12 cellular contexts compared by ENCODE assay signal in the genomic region with DNA sequence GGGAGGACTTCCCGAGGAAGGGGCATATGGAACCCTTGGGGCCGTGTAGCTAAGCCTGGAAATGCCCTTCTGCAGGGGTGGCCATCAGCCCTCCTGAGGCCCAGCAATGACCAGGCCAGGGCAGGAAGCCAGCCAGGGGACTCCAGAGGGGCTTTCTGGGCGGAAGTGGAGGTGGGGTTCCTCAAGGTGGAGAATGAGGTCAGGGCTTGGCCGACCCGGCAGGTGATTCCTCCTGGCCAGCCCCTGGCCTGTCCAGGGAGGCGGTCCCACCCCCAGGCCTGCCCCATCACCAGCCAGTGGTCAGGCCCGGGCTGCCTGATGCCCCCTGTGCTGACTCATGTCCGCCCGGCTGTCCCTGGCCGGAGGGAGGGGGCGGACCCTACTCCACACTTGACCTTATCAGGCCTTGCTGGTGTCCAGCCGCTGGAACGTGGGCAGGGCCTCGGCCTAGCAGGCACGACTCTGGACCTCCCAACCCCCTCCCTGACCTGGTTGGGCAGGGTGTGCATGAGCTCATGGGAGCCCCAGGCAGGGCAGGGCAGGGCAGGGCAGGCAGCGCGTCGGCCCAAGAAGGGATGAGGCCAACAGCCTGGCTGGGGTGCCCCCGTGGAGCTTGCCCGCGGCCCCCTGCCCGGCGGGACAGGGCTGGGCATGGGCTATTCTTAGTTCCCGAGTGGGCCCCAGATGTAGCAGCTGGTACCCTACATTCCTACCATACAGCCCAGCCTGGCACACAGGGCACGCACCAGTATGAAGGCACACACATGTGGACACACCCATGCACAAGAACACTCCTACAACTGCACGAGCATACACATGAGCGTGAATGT. TPM values are rescaled to one million over a fixed set of nuclear protein-coding genes. Genes with fewer than 3 reads are reported as not detected.
DNase-seq lines count a peak whose midpoint lies in the region; ATAC-seq lines count a peak whose summit lies in the region.
"Had no signal": no experiment of that assay in that cellular context is flagged by ENCODE, and none has a peak within 500 bp of the region (broad histone marks: within the 10 kb centered on the region; RNA-seq: fewer than 3 reads in every experiment).

No MANE protein-coding gene starts in this region.

- no peak for ATAC-seq in GM19324 (IDR thresholded peaks at IDR 0.05; ENCODE audit: low FRiP score, unreplicated experiment)

- intact Hi-C loops in posterior vena cava (cut with DNase I), result no loop called here

- DNase-seq in COLO829 (ENCODE audit: low spot score) (peak; percentile 97), amygdala (lab: John Stamatoyannopoulos, UW) (peak in 31 of 56 donors; percentile 14 to 66 (median 36)), hepatic stellate cell (ENCODE audit: low spot score) (peak; percentile 77), posterior vena cava (ENCODE audit: low spot score) (peak; percentile 88), ureter (ENCODE audit: low spot score) (no peak), NCI-H345 (lab: John Stamatoyannopoulos, UW) (no peak)
- DNase-seq in activated CD8-positive, alpha-beta memory T cell treated with anti-CD3 and anti-CD28 coated beads, Interleukin-2, amount 50 U/mL, for 48 hours, result no peak
- DNase-seq: CD4-positive, CD25-positive, alpha-beta regulatory T cell; effector CD8-positive, alpha-beta T cell; NCI-H510A treated with DMSO at 0.1 percent for 48 hours; stimulated activated naive CD4-positive, alpha-beta T cell treated with Interleukin-2 at 50 U/mL for 16 hours had no signal

RNA-seq across cellular contexts. Expression of gene RPL3, which starts 35.9 kb away (rescaled TPM):
- 1,000 to 10,000 TPM; 1,303 to 1,339 TPM for total RNA-seq in posterior vena cava
- total RNA-seq in ureter, result 2,529 TPM

RNA-seq across cellular contexts. Expression of gene PDGFB, which starts 38.7 kb away (rescaled TPM):
- total RNA-seq in posterior vena cava (1 to 10 TPM; 7.5 to 8.1 TPM), ureter (5.9 TPM)

Comparison
In these comparisons a context has a peak if more than half of its experiments do, and no peak if none do; other contexts are left out.
1. DNase-seq: peak in COLO829 (single experiment), amygdala (31 of 56), hepatic stellate cell (single experiment) and posterior vena cava (single experiment); none in ureter (single experiment), NCI-H345 (single experiment) and activated CD8-positive, alpha-beta memory T cell treated with anti-CD3 and anti-CD28 coated beads, Interleukin-2, amount 50 U/mL, for 48 hours (single experiment).